1 cellular context compared by ENCODE assay signal in the genomic region with DNA sequence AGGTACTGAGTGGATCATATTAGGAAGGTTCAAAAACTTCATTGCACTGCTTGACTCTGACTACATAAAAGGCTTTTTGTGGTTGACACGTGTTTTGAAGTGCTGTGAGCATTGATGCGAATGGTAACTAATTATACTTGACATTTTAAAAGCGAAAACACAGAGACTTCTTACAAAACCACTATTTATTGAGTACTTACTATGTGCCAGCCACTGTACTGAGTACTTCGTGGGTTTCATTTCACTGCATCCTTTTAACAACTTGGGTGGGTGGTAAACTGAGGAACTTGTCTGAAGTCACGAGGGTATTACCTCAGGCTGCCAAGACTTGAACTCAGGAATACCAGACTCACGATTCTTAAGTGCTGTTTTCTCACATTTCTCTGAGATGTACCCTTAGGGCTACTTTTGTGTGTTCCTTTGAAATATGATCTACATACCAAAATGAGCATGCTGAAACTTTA.
TF ChIP-seq lines count a peak whose summit lies in the region.

No MANE protein-coding gene starts in this region.

TF ChIP-seq in HepG2, 621 proteins besides CTCF, POLR2A, EP300 and RAD21 (continued from another document):
- no peak for TF ChIP-seq FOXP1 (IDR thresholded peaks at IDR 0.05)
- no peak for TF ChIP-seq FOXP1 (CRISPR knock-in tag; IDR thresholded peaks at IDR 0.05)
- TF ChIP-seq, protein P1, sequence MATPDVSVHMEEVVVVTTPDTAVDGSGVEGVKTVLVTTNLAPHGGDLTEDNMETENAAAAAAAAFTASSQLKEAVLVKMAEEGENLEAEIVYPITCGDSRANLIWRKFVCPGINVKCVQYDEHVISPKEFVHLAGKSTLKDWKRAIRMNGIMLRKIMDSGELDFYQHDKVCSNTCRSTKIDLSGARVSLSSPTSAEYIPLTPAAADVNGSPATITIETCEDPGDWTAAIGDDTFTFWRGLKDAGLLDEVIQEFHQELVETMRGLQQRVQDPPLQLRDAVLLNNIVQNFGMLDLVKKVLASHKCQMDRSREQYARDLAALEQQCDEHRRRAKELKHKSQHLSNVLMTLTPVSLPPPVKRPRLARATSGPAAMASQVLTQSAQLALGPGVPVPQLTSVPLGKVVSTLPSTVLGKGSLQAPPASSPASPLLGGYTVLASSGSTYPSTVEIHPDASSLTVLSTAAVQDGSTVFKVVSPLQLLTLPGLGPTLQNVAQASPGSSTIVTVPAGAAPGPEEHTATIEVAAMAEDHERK (CRISPR knock-in tag; IDR thresholded peaks at IDR 0.05; ENCODE audit: low read depth) = no peak
- TF ChIP-seq NFATC3 (CRISPR knock-in tag; IDR thresholded peaks at IDR 0.05) = no peak
- TF ChIP-seq, protein P2, sequence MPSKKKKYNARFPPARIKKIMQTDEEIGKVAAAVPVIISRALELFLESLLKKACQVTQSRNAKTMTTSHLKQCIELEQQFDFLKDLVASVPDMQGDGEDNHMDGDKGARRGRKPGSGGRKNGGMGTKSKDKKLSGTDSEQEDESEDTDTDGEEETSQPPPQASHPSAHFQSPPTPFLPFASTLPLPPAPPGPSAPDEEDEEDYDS (CRISPR knock-in tag; IDR thresholded peaks at IDR 0.05) = no peak
- no peak for TF ChIP-seq ZNF317 (CRISPR knock-in tag; IDR thresholded peaks at IDR 0.05)
- TF ChIP-seq MLX (CRISPR knock-in tag; IDR thresholded peaks at IDR 0.05) = no peak
- no peak for TF ChIP-seq ZFP90 (CRISPR knock-in tag; IDR thresholded peaks at IDR 0.05; ENCODE audit: borderline replicate concordance)
- no peak for TF ChIP-seq GABPB1 (CRISPR knock-in tag; IDR thresholded peaks at IDR 0.05)
